14 cellular contexts compared by ENCODE assay signal in the genomic region with DNA sequence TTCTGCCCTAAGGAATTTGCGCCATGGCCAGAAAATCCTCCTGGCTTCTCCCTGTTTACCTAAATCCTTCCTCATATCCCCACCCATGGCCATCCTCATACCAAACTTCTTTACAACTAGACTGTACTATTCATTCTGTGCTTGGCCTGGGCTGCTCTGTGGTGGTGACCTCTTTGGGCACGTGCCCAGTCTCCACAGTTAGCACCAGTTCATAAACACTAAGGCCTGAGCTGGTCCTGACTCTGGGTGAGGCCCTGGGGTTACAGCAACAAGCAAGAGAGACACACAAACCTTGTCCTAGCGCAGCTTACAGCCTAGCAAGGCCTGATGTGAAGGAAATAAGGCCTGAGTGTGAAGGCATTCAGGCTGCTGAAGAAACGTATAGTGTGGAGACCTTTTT. TPM values are rescaled to one million over a fixed set of nuclear protein-coding genes. Genes with fewer than 3 reads are reported as not detected.
A peak's percentile ranks its signal among the peaks of the same experiment; 100 is the strongest.
DNase-seq lines count a peak whose midpoint lies in the region; ATAC-seq and TF ChIP-seq lines count a peak whose summit lies in the region.
"Had no signal": no experiment of that assay in that cellular context is flagged by ENCODE, and none has a peak within 500 bp of the region (broad histone marks: within the 10 kb centered on the region; RNA-seq: fewer than 3 reads in every experiment).

No MANE protein-coding gene starts in this region.

- no peaks in the 10 kb centered on the region for H3K27me3 Mint-ChIP-seq in activated T-cell treated with anti-CD3 and anti-CD28 coated beads, Interleukin-2, amount 50 U/mL, for 24 hours
- no peaks in the 10 kb centered on the region for H3K27me3 Mint-ChIP-seq in T-helper 17 cell
- H3K27me3 Mint-ChIP-seq in stimulated activated memory B cell treated with anti-CD40 and anti-IgM and Interleukin-4, amounts not matched to agents 10 μg/mL and 1 μg/mL and 100 μg/mL, for 72 hours, result no peaks in the 10 kb centered on the region

- peak overlapping the region; percentile 55 for H3K27ac Mint-ChIP-seq in activated T-cell treated with anti-CD3 and anti-CD28 coated beads, Interleukin-2, amount 50 U/mL, for 24 hours
- peak overlapping the region; percentile 89 for H3K27ac Mint-ChIP-seq in T-helper 17 cell
- H3K27ac Mint-ChIP-seq in stimulated activated memory B cell treated with anti-CD40 and anti-IgM and Interleukin-4, amounts not matched to agents 10 μg/mL and 1 μg/mL and 100 μg/mL, for 72 hours, result peak overlapping the region; percentile 69

- no peak for DNase-seq in activated T-cell treated with anti-CD3 and anti-CD28 coated beads, Interleukin-2, amount 50 U/mL, for 24 hours
- DNase-seq in activated T-cell treated with anti-CD3 and anti-CD28 coated beads for 4 hours, result no peak
- no peak for DNase-seq in T-helper 17 cell
- peak; percentile 36 to 67 for DNase-seq in foreskin fibroblast
- no peak for DNase-seq in stimulated activated CD4-positive, alpha-beta T cell treated with anti-CD3 and anti-CD28 coated beads, Interleukin-2, amount 100 ng/mL, for 48 hours
- no peak for DNase-seq in NCI-H526 (lab: John Stamatoyannopoulos, UW)
- no peak for DNase-seq in dermis blood vessel endothelial cell
- DNase-seq: aorta, dorsolateral prefrontal cortex, NCI-H2081 treated with DMSO at 0.1 percent for 48 hours, NCI-H82 had no signal

- no peak overlapping the region for H3K4me3 ChIP-seq in foreskin fibroblast (ENCODE audit: low read depth in 1 of 2, low read length in 2 of 2)
- H3K4me3 ChIP-seq: dorsolateral prefrontal cortex, pancreas had no signal

- no peak for TF ChIP-seq CTCF in foreskin fibroblast (IDR thresholded peaks at IDR 0.05; ENCODE audit: low read depth, low read length)

- no peaks in the 10 kb centered on the region for H3K9me3 Mint-ChIP-seq in activated T-cell treated with anti-CD3 and anti-CD28 coated beads, Interleukin-2, amount 50 U/mL, for 24 hours
- no peaks in the 10 kb centered on the region for H3K9me3 Mint-ChIP-seq in stimulated activated memory B cell treated with anti-CD40 and anti-IgM and Interleukin-4, amounts not matched to agents 10 μg/mL and 1 μg/mL and 100 μg/mL, for 72 hours

- H3K4me1 Mint-ChIP-seq in activated T-cell treated with anti-CD3 and anti-CD28 coated beads, Interleukin-2, amount 50 U/mL, for 24 hours (ENCODE audit: low read depth), result peaks cover 44% of the 10 kb centered on the region
- peaks cover 40% of the 10 kb centered on the region for H3K4me1 Mint-ChIP-seq in T-helper 17 cell
- H3K4me1 Mint-ChIP-seq in stimulated activated memory B cell treated with anti-CD40 and anti-IgM and Interleukin-4, amounts not matched to agents 10 μg/mL and 1 μg/mL and 100 μg/mL, for 72 hours, result peaks cover 37% of the 10 kb centered on the region

- no peak overlapping the region for H3K4me3 Mint-ChIP-seq in activated T-cell treated with anti-CD3 and anti-CD28 coated beads, Interleukin-2, amount 50 U/mL, for 24 hours
- peak overlapping the region; percentile 55 for H3K4me3 Mint-ChIP-seq in T-helper 17 cell
- H3K4me3 Mint-ChIP-seq in stimulated activated memory B cell treated with anti-CD40 and anti-IgM and Interleukin-4, amounts not matched to agents 10 μg/mL and 1 μg/mL and 100 μg/mL, for 72 hours, result no peak overlapping the region

- ATAC-seq in T-helper 17 cell, result no peak
- no peak for ATAC-seq in stimulated activated memory B cell treated with anti-CD40 and anti-IgM and Interleukin-4, amounts not matched to agents 10 μg/mL and 1 μg/mL and 100 μg/mL, for 72 hours
- ATAC-seq: pancreas had no signal

- no peaks in the 10 kb centered on the region for H3K9me3 ChIP-seq in T-helper 17 cell (ENCODE audit: control insufficient read depth, low read length, poor library complexity, severe bottlenecking)
- H3K9me3 ChIP-seq: pancreas had no signal

- peaks cover 37% of the 10 kb centered on the region for H3K36me3 Mint-ChIP-seq in activated T-cell treated with anti-CD3 and anti-CD28 coated beads, Interleukin-2, amount 50 U/mL, for 24 hours (ENCODE audit: low read depth)
- H3K36me3 Mint-ChIP-seq in T-helper 17 cell (ENCODE audit: low read depth), result peaks cover 2% of the 10 kb centered on the region
- peaks cover 19% of the 10 kb centered on the region for H3K36me3 Mint-ChIP-seq in stimulated activated memory B cell treated with anti-CD40 and anti-IgM and Interleukin-4, amounts not matched to agents 10 μg/mL and 1 μg/mL and 100 μg/mL, for 72 hours

RNA-seq across cellular contexts. Expression of a gene that starts 3.1 kb away (rescaled TPM):
- total RNA-seq in T-helper 17 cell (10 to 100 TPM; 97.1 to 97.5 TPM), dermis blood vessel endothelial cell (51.1 and 67.7 TPM in 2 replicates)

RNA-seq across cellular contexts. Expression of a gene that starts 16.0 kb away (rescaled TPM):
- total RNA-seq in T-helper 17 cell (10 to 100 TPM; 52.2 to 53.1 TPM), dermis blood vessel endothelial cell (37.0 and 40.2 TPM in 2 replicates)

RNA-seq across cellular contexts. Expression of a gene that starts 16.7 kb away (rescaled TPM):
- 100 to 1,000 TPM; 121 to 140 TPM for total RNA-seq in T-helper 17 cell
- 59.2 and 68.4 TPM in 2 replicates for total RNA-seq in dermis blood vessel endothelial cell

RNA-seq across cellular contexts. Expression of a gene that starts 32.3 kb away (rescaled TPM):
- not detected for total RNA-seq in T-helper 17 cell
- total RNA-seq in dermis blood vessel endothelial cell, result 0.17 TPM in 1 of 2 replicates, not detected in the other
- total RNA-seq: lung microvascular endothelial cell had no signal

Comparison
In these comparisons a context has a peak if more than half of its experiments do, and no peak if none do; other contexts are left out.
1. DNase-seq: peak in foreskin fibroblast (2 of 2); none in activated T-cell treated with anti-CD3 and anti-CD28 coated beads, Interleukin-2, amount 50 U/mL, for 24 hours (single experiment), activated T-cell treated with anti-CD3 and anti-CD28 coated beads for 4 hours (single experiment), T-helper 17 cell (0 of 3), stimulated activated CD4-positive, alpha-beta T cell treated with anti-CD3 and anti-CD28 coated beads, Interleukin-2, amount 100 ng/mL, for 48 hours (0 of 2), NCI-H526 (0 of 2) and dermis blood vessel endothelial cell (single experiment).
2. Peak in every context shown above with its lines, with median percentiles within 50 percentile points of each other: H3K27ac Mint-ChIP-seq.